In genomic region chr10:74593470-74593869, GRCh38 we compare ENCODE assay signal across 14 cellular contexts.
A peak's percentile ranks its signal among the peaks of the same experiment; 100 is the strongest.
DNase-seq lines count a peak whose midpoint lies in the region; ATAC-seq and TF ChIP-seq lines count a peak whose summit lies in the region.
"Had no signal": no experiment of that assay in that cellular context is flagged by ENCODE, and none has a peak within 500 bp of the region (broad histone marks: within the 10 kb centered on the region; RNA-seq: fewer than 3 reads in every experiment).

No MANE protein-coding gene starts in this region.

- WGBS in upper lobe of left lung, 2 donors = 71 to 78% methylated on average over 2 of the region's 2 CpGs

- POLR2A ChIA-PET in MCF 10A (lab: Yijun Ruan, JAX) = interaction anchor here (0.6 to 1.7 kb wide), 2 partner anchors 25 to 757 kb away, joined by 3 to 4 read pairs; no protein-coding TSS in a partner anchor

- H3K27ac ChIP-seq in breast epithelium (no peak overlapping the region), upper lobe of left lung (peak overlapping the region in 3 of 4 donors; percentile 1 to 41 (median 15))
- H3K27ac ChIP-seq: C4-2B, cardiac muscle cell had no signal

- no peaks in the 10 kb centered on the region for H3K9me3 Mint-ChIP-seq in MCF 10A (ENCODE audit: unreplicated experiment)
- no peaks in the 10 kb centered on the region for H3K9me3 Mint-ChIP-seq in chondrocyte (ENCODE audit: low read depth)
- H3K9me3 Mint-ChIP-seq: naive thymus-derived CD8-positive, alpha-beta T cell had no signal

- H3K4me3 ChIP-seq in breast epithelium (no peak overlapping the region), adipocyte (ENCODE audit: low read length) (peak overlapping the region; percentile 40), upper lobe of left lung (no peak overlapping the region)
- H3K4me3 ChIP-seq: cardiac muscle cell had no signal

- peak overlapping the region; percentile 4 for H3K4me3 Mint-ChIP-seq in MCF 10A (ENCODE audit: unreplicated experiment)
- H3K4me3 Mint-ChIP-seq in chondrocyte (ENCODE audit: unreplicated experiment) = no peak overlapping the region
- H3K4me3 Mint-ChIP-seq: naive thymus-derived CD8-positive, alpha-beta T cell had no signal

- no peak for TF ChIP-seq POLR2A in breast epithelium (IDR thresholded peaks at IDR 0.05)
- TF ChIP-seq POLR2A in upper lobe of left lung (IDR thresholded peaks at IDR 0.05) = no peak

- BruUV-seq in MCF 10A (replicated peaks; lab: Mats Ljungman, UMichigan) = no TSS peak

- intact Hi-C loops in MCF 10A (cut with micrococcal nuclease) (no loop called here), breast epithelium (cut with DNase I; ENCODE audit: low total_unique reads) (no loop called here), left ventricle myocardium superior (cut with micrococcal nuclease) (no loop called here)

- H3K27ac Mint-ChIP-seq in MCF 10A (ENCODE audit: low read depth, unreplicated experiment) = peak overlapping the region; percentile 89
- no peak overlapping the region for H3K27ac Mint-ChIP-seq in chondrocyte (ENCODE audit: unreplicated experiment)

- no peaks in the 10 kb centered on the region for H3K9me3 ChIP-seq in breast epithelium
- H3K9me3 ChIP-seq in adipocyte (ENCODE audit: control insufficient read depth, low read length) = no peaks in the 10 kb centered on the region
- no peaks in the 10 kb centered on the region for H3K9me3 ChIP-seq in upper lobe of left lung

- H3K27me3 Mint-ChIP-seq in MCF 10A (ENCODE audit: insufficient read depth, unreplicated experiment) (no peaks in the 10 kb centered on the region), chondrocyte (ENCODE audit: low read depth) (no peaks in the 10 kb centered on the region)
- H3K27me3 Mint-ChIP-seq: naive thymus-derived CD8-positive, alpha-beta T cell had no signal

- H3K36me3 ChIP-seq in breast epithelium = no peaks in the 10 kb centered on the region
- no peaks in the 10 kb centered on the region for H3K36me3 ChIP-seq in adipocyte (ENCODE audit: control insufficient read depth, insufficient read depth, low read length, severe bottlenecking)
- no peaks in the 10 kb centered on the region for H3K36me3 ChIP-seq in upper lobe of left lung
- H3K36me3 ChIP-seq: cardiac muscle cell had no signal

- CTCF ChIA-PET in MCF 10A (lab: Yijun Ruan, JAX) = no interaction called here

- peak; percentile 50 for ATAC-seq in left ventricle myocardium superior
- peak in 1 of 2 donors; percentile 73 for ATAC-seq in upper lobe of left lung (ENCODE audit: low FRiP score in 2 of 2)
- ATAC-seq: naive thymus-derived CD8-positive, alpha-beta T cell had no signal

- peak in 2 of 4 donors; percentile 82 to 86 for TF ChIP-seq EP300 in upper lobe of left lung (IDR thresholded peaks at IDR 0.05)

- H3K4me1 Mint-ChIP-seq in MCF 10A (ENCODE audit: insufficient read depth, unreplicated experiment) (peaks cover 25% of the 10 kb centered on the region), chondrocyte (ENCODE audit: low read depth) (peaks cover 19% of the 10 kb centered on the region)

- TF ChIP-seq CTCF in MCF 10A (IDR thresholded peaks at IDR 0.05; ENCODE audit: unreplicated experiment) (no peak), breast epithelium (IDR thresholded peaks at IDR 0.05) (no peak), upper lobe of left lung (IDR thresholded peaks at IDR 0.05) (no peak), chondrocyte (IDR thresholded peaks at IDR 0.05) (no peak)

- H3K36me3 Mint-ChIP-seq in MCF 10A (ENCODE audit: insufficient read depth, unreplicated experiment) = peaks cover 7% of the 10 kb centered on the region
- H3K36me3 Mint-ChIP-seq in chondrocyte (ENCODE audit: low read depth) = no peaks in the 10 kb centered on the region

- H3K27me3 ChIP-seq in breast epithelium = no peaks in the 10 kb centered on the region
- no peaks in the 10 kb centered on the region for H3K27me3 ChIP-seq in adipocyte (replicated peaks; ENCODE audit: control insufficient read depth, insufficient read depth, low read length)
- H3K27me3 ChIP-seq in upper lobe of left lung = no peaks in the 10 kb centered on the region
- H3K27me3 ChIP-seq: cardiac muscle cell had no signal

- DNase-seq in MCF 10A (ENCODE audit: unreplicated experiment) (peak; percentile 69), breast epithelium (ENCODE audit: low spot score in 2 of 2) (no peak), adipocyte (ENCODE audit: low read depth) (peak; percentile 90), left ventricle myocardium superior (no peak), upper lobe of left lung (no peak), retina (no peak), A172 (ENCODE audit: low spot score) (no peak), chondrocyte (ENCODE audit: low spot score) (no peak)
- DNase-seq: activated CD4-positive, alpha-beta T cell treated with anti-CD3 and anti-CD28 coated beads for 48 hours; naive thymus-derived CD8-positive, alpha-beta T cell; NCI-H1436; stimulated activated CD4-positive, alpha-beta T cell treated with anti-CD3 and anti-CD28 coated beads, Interleukin-4, amount 100 ng/mL, for 4 hours had no signal

- H3K9ac ChIP-seq in adipocyte (ENCODE audit: low read length) = no peak overlapping the region

- H3K4me1 ChIP-seq in breast epithelium (no peaks in the 10 kb centered on the region), adipocyte (ENCODE audit: control insufficient read depth, insufficient read depth, low read length) (peaks cover 25% of the 10 kb centered on the region), upper lobe of left lung (peaks cover 12 to 21% (median 16%) of the 10 kb centered on the region in 4 donors)

Comparison
In these comparisons a context has a peak if more than half of its experiments do, and no peak if none do; other contexts are left out.
1. DNase-seq: peak in MCF 10A (single experiment) and adipocyte (single experiment); none in breast epithelium (0 of 2), left ventricle myocardium superior (single experiment), upper lobe of left lung (0 of 2), retina (single experiment), A172 (single experiment) and chondrocyte (single experiment).
2. H3K27ac ChIP-seq: peak in upper lobe of left lung (3 of 4); none in breast epithelium (0 of 2).